23 cellular contexts compared by ENCODE assay signal in genomic region chr10:127450644-127451043, GRCh38.
DNase-seq lines count a peak whose midpoint lies in the region; ATAC-seq and TF ChIP-seq lines count a peak whose summit lies in the region.
"Had no signal": no experiment of that assay in that cellular context is flagged by ENCODE, and none has a peak within 500 bp of the region (broad histone marks: within the 10 kb centered on the region; RNA-seq: fewer than 3 reads in every experiment).

No MANE protein-coding gene starts in this region.

- H2AFZ ChIP-seq in SK-N-SH (ENCODE audit: low read depth) = no peak overlapping the region
- H2AFZ ChIP-seq: PC-9 had no signal

- H3K27me3 ChIP-seq in WERI-Rb-1 (ENCODE audit: insufficient read depth, low read depth, severe bottlenecking) (no peaks in the 10 kb centered on the region), SK-N-SH (ENCODE audit: insufficient read depth) (no peaks in the 10 kb centered on the region)
- H3K27me3 ChIP-seq: MG63 had no signal

- TF ChIP-seq CTCF in WERI-Rb-1 (IDR thresholded peaks at IDR 0.05; ENCODE audit: low read depth, low read length) (no peak), SK-N-SH (IDR thresholded peaks at IDR 0.05) (no peak)

- TF ChIP-seq EP300 in SK-N-SH (IDR thresholded peaks at IDR 0.05; ENCODE audit: borderline replicate concordance in 1 of 2, low read depth in 1 of 2, low read length in 1 of 2) = no peak

- H3K4me3 ChIP-seq in WERI-Rb-1 (ENCODE audit: low read depth, low read length) (no peak overlapping the region), SK-N-SH (ENCODE audit: low read depth in 2 of 2, low read length in 1 of 2) (no peak overlapping the region)
- H3K4me3 ChIP-seq: K562, MG63, PC-9 had no signal

- H4K20me1 ChIP-seq in SK-N-SH (ENCODE audit: insufficient read depth) = no peaks in the 10 kb centered on the region

- POLR2A ChIA-PET in SK-N-SH (lab: Yijun Ruan, JAX) = no interaction called here

- CTCF ChIA-PET in SK-N-SH (lab: Yijun Ruan, JAX) = no interaction called here

- 90% methylated on average over 4 of the region's 4 CpGs for WGBS in SK-N-SH (ENCODE audit: low lambda C conversion rate)

- no peaks in the 10 kb centered on the region for H3K79me2 ChIP-seq in SK-N-SH (ENCODE audit: insufficient read depth)

- H3K36me3 ChIP-seq in WERI-Rb-1 = peaks cover 4% of the 10 kb centered on the region; the same call in 1 of the 2 replicates
- peaks cover 12 to 37% of the 10 kb centered on the region in 2 experiments for H3K36me3 ChIP-seq in SK-N-SH (replicated peaks in 1 of 2; ENCODE audit: control insufficient read depth in 1 of 2, insufficient read depth in 2 of 2, low read length in 1 of 2)
- H3K36me3 ChIP-seq: MG63 had no signal

- H3K4me1 ChIP-seq in SK-N-SH (ENCODE audit: control insufficient read depth in 1 of 2, insufficient read depth in 2 of 2, low read depth in 1 of 2, low read length in 1 of 2) = no peaks in the 10 kb centered on the region

- H3K9ac ChIP-seq in SK-N-SH = no peak overlapping the region

- no peak for ATAC-seq in GM21423 (IDR thresholded peaks at IDR 0.05; ENCODE audit: unreplicated experiment)
- ATAC-seq: HepG2, K562, SK-N-SH treated with all-trans-retinoic acid at 6 μM for 48 hours had no signal

- H3K9me3 ChIP-seq in WERI-Rb-1 (ENCODE audit: severe bottlenecking) (no peaks in the 10 kb centered on the region), SK-N-SH (no peaks in the 10 kb centered on the region)
- H3K9me3 ChIP-seq: MG63 had no signal

- no peaks in the 10 kb centered on the region for H3F3A ChIP-seq in SK-N-SH (replicated peaks; ENCODE audit: insufficient read depth)

- no peaks in the 10 kb centered on the region for H3K9me2 ChIP-seq in SK-N-SH

- no peak overlapping the region for H3K4me2 ChIP-seq in SK-N-SH
- H3K4me2 ChIP-seq: PC-9 had no signal

- no peak for TF ChIP-seq RAD21 in SK-N-SH (IDR thresholded peaks at IDR 0.05; ENCODE audit: low read length)

- H3K27ac ChIP-seq in WERI-Rb-1 = peak overlapping the region; percentile 21
- no peak overlapping the region for H3K27ac ChIP-seq in SK-N-SH (ENCODE audit: low read depth in 2 of 2, low read length in 1 of 2)
- H3K27ac ChIP-seq: C4-2B, HL-60, PC-9, RWPE1 had no signal

- DNase-seq in NCI-H345 (lab: John Stamatoyannopoulos, UW) (peak; percentile 10), NCI-H345 treated with DMSO at 0.1 percent for 48 hours (lab: John Stamatoyannopoulos, UW; ENCODE audit: unreplicated experiment) (no peak), NCI-H1092 (lab: John Stamatoyannopoulos, UW) (peak; percentile 62), WERI-Rb-1 (no peak), myocyte (ENCODE audit: low read depth) (peak; percentile 43), NCI-H2171 treated with DMSO at 0.1 percent for 48 hours (lab: John Stamatoyannopoulos, UW) (no peak), SK-N-SH (no peak)
- DNase-seq: CD8-positive, alpha-beta memory T cell; GOT3; HCEC 1CT; MG63; NCI-H146; NCI-H2081; NCI-H524 treated with DMSO at 0.1 percent for 48 hours; PC-9; SIG-M5 had no signal

TF ChIP-seq in SK-N-SH, 30 proteins besides CTCF, POLR2A, EP300 and RAD21:
- TF ChIP-seq YY1 (IDR thresholded peaks at IDR 0.05; ENCODE audit: low read depth) = no peak
- TF ChIP-seq, protein P1, sequence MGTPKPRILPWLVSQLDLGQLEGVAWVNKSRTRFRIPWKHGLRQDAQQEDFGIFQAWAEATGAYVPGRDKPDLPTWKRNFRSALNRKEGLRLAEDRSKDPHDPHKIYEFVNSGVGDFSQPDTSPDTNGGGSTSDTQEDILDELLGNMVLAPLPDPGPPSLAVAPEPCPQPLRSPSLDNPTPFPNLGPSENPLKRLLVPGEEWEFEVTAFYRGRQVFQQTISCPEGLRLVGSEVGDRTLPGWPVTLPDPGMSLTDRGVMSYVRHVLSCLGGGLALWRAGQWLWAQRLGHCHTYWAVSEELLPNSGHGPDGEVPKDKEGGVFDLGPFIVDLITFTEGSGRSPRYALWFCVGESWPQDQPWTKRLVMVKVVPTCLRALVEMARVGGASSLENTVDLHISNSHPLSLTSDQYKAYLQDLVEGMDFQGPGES (IDR thresholded peaks at IDR 0.05; ENCODE audit: low read depth, low read length) = no peak
- TF ChIP-seq, protein P2, sequence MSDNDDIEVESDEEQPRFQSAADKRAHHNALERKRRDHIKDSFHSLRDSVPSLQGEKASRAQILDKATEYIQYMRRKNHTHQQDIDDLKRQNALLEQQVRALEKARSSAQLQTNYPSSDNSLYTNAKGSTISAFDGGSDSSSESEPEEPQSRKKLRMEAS (IDR thresholded peaks at IDR 0.05; ENCODE audit: low read depth) = no peak
- no peak for TF ChIP-seq GABPA (IDR thresholded peaks at IDR 0.05; ENCODE audit: low read depth)
- no peak for TF ChIP-seq RFX5 (IDR thresholded peaks at IDR 0.05; ENCODE audit: low read length)
- TF ChIP-seq TEAD4 (IDR thresholded peaks at IDR 0.05; ENCODE audit: borderline replicate concordance, insufficient read depth) = no peak
- no peak for TF ChIP-seq SMC3 (IDR thresholded peaks at IDR 0.05; ENCODE audit: low read depth, low read length)
- no peak for TF ChIP-seq JUND (IDR thresholded peaks at IDR 0.05)
TF ChIP-seq in SK-N-SH: peak in this region for 0.

Comparison
In these comparisons a context has a peak if more than half of its experiments do, and no peak if none do; other contexts are left out.
1. DNase-seq: peak in NCI-H345 (single experiment), NCI-H1092 (single experiment) and myocyte (single experiment); none in NCI-H345 treated with DMSO at 0.1 percent for 48 hours (single experiment), WERI-Rb-1 (single experiment), NCI-H2171 treated with DMSO at 0.1 percent for 48 hours (single experiment) and SK-N-SH (single experiment).